18 cellular contexts compared by ENCODE assay signal in genomic region chr5:108312258-108312657, GRCh38.
DNase-seq lines count a peak whose midpoint lies in the region; ATAC-seq and TF ChIP-seq lines count a peak whose summit lies in the region.
"Had no signal": no experiment of that assay in that cellular context is flagged by ENCODE, and none has a peak within 500 bp of the region (broad histone marks: within the 10 kb centered on the region; RNA-seq: fewer than 3 reads in every experiment).

No MANE protein-coding gene starts in this region.

- no peak for DNase-seq in left ventricle myocardium superior
- no peak for DNase-seq in Right ventricle myocardium inferior (ENCODE audit: missing footprints)
- peak; percentile 26 for DNase-seq in inferior parietal cortex (ENCODE audit: extremely low spot score)
- DNase-seq in superior temporal gyrus (ENCODE audit: extremely low spot score) = peak; percentile 49
- no peak for DNase-seq in foreskin fibroblast
- DNase-seq: AML-193; C1 segment of cervical spinal cord; Calu3; CD4-positive, alpha-beta memory T cell; COR-L47; DMS153; DND-41; GDM1; GM23248; H7; HCEC 1CT had no signal

- ATAC-seq in left ventricle myocardium superior = peak; percentile 69
- ATAC-seq in Right ventricle myocardium inferior = no peak
- ATAC-seq in HG02884 (IDR thresholded peaks at IDR 0.05; ENCODE audit: unreplicated experiment) = no peak
- ATAC-seq: GM12878 had no signal

- no peak overlapping the region for H3K4me3 ChIP-seq in foreskin fibroblast (ENCODE audit: low read depth in 1 of 2, low read length in 2 of 2)
- H3K4me3 ChIP-seq: GM12878, GM23248 had no signal

- intact Hi-C loops in left ventricle myocardium superior (cut with micrococcal nuclease) (no loop called here), Right ventricle myocardium inferior (cut with DNase I) (no loop called here)

- TF ChIP-seq CTCF in foreskin fibroblast (IDR thresholded peaks at IDR 0.05; ENCODE audit: low read depth, low read length) = no peak

Comparison
In these comparisons a context has a peak if more than half of its experiments do, and no peak if none do; other contexts are left out.
1. DNase-seq: peak in inferior parietal cortex (single experiment) and superior temporal gyrus (single experiment); none in left ventricle myocardium superior (single experiment), Right ventricle myocardium inferior (single experiment) and foreskin fibroblast (0 of 2).